In genomic region chr16:56657555-56658430, GRCh38 we compare ENCODE assay signal across 8 cellular contexts. TPM values are rescaled to one million over a fixed set of nuclear protein-coding genes. Genes with fewer than 3 reads are reported as not detected.
DNase-seq lines count a peak whose midpoint lies in the region; ATAC-seq and TF ChIP-seq lines count a peak whose summit lies in the region.

MT1F (plus strand) TSS chr16:56657959; CDS start chr16:56658059, 100 bp downstream.

- TF ChIP-seq CTCF in lower lobe of right lung (IDR thresholded peaks at IDR 0.05) = no peak

- peaks cover 10% of the 10 kb centered on the region for H3K4me1 ChIP-seq in lower lobe of right lung

- peak; percentile 30 for DNase-seq in GM19238 (ENCODE audit: insufficient read length, low spot score)
- DNase-seq in NCI-H226 = peak; percentile 72
- DNase-seq in activated CD4-positive, alpha-beta T cell treated with anti-CD3 and anti-CD28 coated beads, Interleukin-2, amount 50 U/mL, for 48 hours = peak; percentile 83 to 84
- DNase-seq in dermis blood vessel endothelial cell = peak; percentile 50
- peak; percentile 94 for DNase-seq in lower lobe of right lung
- DNase-seq in stimulated activated CD4-positive, alpha-beta T cell treated with anti-CD3 and anti-CD28 coated beads, TNF-alpha, amount 100 ng/mL, for 1 hour (ENCODE audit: low read depth in 3 of 3, low spot score in 1 of 3) = peak; percentile 16 to 67 (median 29)

- peak within 1 kb of the TSS; percentile 78 for H3K27ac ChIP-seq in lower lobe of right lung

- peak; percentile 96 to 98 for ATAC-seq in lower lobe of right lung
- ATAC-seq in GM19324 (IDR thresholded peaks at IDR 0.05; ENCODE audit: low FRiP score, unreplicated experiment) = no peak
- ATAC-seq in GM19452 (IDR thresholded peaks at IDR 0.05; ENCODE audit: unreplicated experiment) = no peak

- peaks cover 7% of the 10 kb centered on the region for H3K27me3 ChIP-seq in lower lobe of right lung (ENCODE audit: low read depth)

- intact Hi-C loops in lower lobe of right lung (cut with DNase I) = no loop called here

- no peaks in the 10 kb centered on the region for H3K9me3 ChIP-seq in lower lobe of right lung

- peak within 1 kb of the TSS; percentile 74 for H3K4me3 ChIP-seq in lower lobe of right lung

- no peaks in the 10 kb centered on the region for H3K36me3 ChIP-seq in lower lobe of right lung

RNA-seq across cellular contexts. Expression of gene MT1F, which starts in this region (rescaled TPM):
- total RNA-seq in dermis blood vessel endothelial cell = 0.34 and 0.93 TPM in 2 replicates
- 12.6 TPM for total RNA-seq in lower lobe of right lung

Comparison
In these comparisons a context has a peak if more than half of its experiments do, and no peak if none do; other contexts are left out.
1. Peak in DNase-seq in dermis blood vessel endothelial cell; RNA of the gene not detected or under 1 TPM.
2. DNase-seq: peak in every context shown above with its lines; median percentile 94 in lower lobe of right lung; 84 in activated CD4-positive, alpha-beta T cell treated with anti-CD3 and anti-CD28 coated beads, Interleukin-2, amount 50 U/mL, for 48 hours; 72 in NCI-H226; 50 in dermis blood vessel endothelial cell; 30 in GM19238; 29 in stimulated activated CD4-positive, alpha-beta T cell treated with anti-CD3 and anti-CD28 coated beads, TNF-alpha, amount 100 ng/mL, for 1 hour.
3. ATAC-seq: peak in lower lobe of right lung (2 of 2); none in GM19324 (single experiment) and GM19452 (single experiment).